Comparison of ENCODE assay signal across 10 cellular contexts in the genomic region with DNA sequence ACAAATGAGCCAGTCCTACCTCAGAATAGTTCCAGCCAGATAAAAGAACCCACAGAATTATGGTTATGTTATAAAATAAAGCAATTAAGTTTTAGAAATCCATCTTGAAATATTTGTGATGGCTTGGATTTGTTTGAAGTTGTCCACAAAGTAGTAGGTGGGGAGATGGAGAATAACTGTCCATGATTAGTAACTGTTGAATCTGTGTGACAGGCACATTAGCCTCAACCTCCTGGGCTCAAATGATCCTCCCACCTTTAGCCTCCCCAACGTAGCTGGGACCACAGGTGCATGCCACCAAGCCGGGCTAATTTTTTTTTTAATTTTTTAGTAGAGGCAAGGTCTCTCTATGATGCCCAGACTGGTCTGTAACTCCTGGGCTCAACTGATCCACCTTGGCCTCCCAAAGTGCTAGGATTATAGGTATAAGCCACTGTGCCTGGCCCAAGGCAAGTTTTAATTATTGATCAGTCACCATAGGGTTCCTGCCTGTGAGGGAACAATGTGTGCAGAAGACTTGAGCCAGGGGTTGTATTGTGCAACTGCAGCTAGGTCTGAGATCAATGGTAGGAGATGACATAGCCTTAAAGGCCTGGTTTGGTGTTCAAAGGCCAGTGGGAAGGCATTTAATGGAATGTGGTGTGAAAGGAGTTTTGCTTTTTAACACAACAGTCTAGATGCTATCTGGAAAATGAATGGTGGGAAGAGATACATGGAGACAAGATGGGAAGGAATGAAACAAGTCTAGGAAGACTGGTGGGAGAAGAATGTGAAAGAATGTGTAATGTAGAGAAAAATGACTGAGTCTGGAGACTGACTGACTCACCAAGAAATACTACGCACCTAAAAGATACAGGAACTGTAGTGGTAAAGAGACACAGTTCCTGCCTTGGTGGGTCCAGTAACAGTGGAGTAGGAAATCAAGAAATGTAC. TPM values are rescaled to one million over a fixed set of nuclear protein-coding genes. Genes with fewer than 3 reads are reported as not detected.
DNase-seq lines count a peak whose midpoint lies in the region; ATAC-seq and TF ChIP-seq lines count a peak whose summit lies in the region.
"Had no signal": no experiment of that assay in that cellular context is flagged by ENCODE, and none has a peak within 500 bp of the region (broad histone marks: within the 10 kb centered on the region; RNA-seq: fewer than 3 reads in every experiment).

No MANE protein-coding gene starts in this region.

- H3K79me2 ChIP-seq in KMS-11 (ENCODE audit: insufficient read depth, low read depth), result peaks cover 96% of the 10 kb centered on the region

- no peak overlapping the region for H2AFZ ChIP-seq in KMS-11 (ENCODE audit: low read depth)

- no peaks in the 10 kb centered on the region for H3K27me3 Mint-ChIP-seq in CD8-positive, alpha-beta T cell (ENCODE audit: low read depth)
- H3K27me3 Mint-ChIP-seq in activated naive CD8-positive, alpha-beta T cell treated with anti-CD3 and anti-CD28 coated beads, Interleukin-2, amount 50 U/mL, for 24 hours, result no peaks in the 10 kb centered on the region

- H3K27ac Mint-ChIP-seq in CD8-positive, alpha-beta T cell, result peak overlapping the region; percentile 93
- peak overlapping the region; percentile 93 for H3K27ac Mint-ChIP-seq in activated naive CD8-positive, alpha-beta T cell treated with anti-CD3 and anti-CD28 coated beads, Interleukin-2, amount 50 U/mL, for 24 hours

- peaks cover 85% of the 10 kb centered on the region for H3K4me1 Mint-ChIP-seq in CD8-positive, alpha-beta T cell (ENCODE audit: low read depth)
- peaks cover 92% of the 10 kb centered on the region for H3K4me1 Mint-ChIP-seq in activated naive CD8-positive, alpha-beta T cell treated with anti-CD3 and anti-CD28 coated beads, Interleukin-2, amount 50 U/mL, for 24 hours

- peak overlapping the region; percentile 20 for H3K4me3 Mint-ChIP-seq in CD8-positive, alpha-beta T cell
- peak overlapping the region; percentile 96 for H3K4me3 Mint-ChIP-seq in activated naive CD8-positive, alpha-beta T cell treated with anti-CD3 and anti-CD28 coated beads, Interleukin-2, amount 50 U/mL, for 24 hours

- H3K9me3 ChIP-seq in CD8-positive, alpha-beta T cell (ENCODE audit: low read length), result no peaks in the 10 kb centered on the region
- no peaks in the 10 kb centered on the region for H3K9me3 ChIP-seq in muscle layer of duodenum (ENCODE audit: control insufficient read depth in 1 of 2, low read length in 2 of 2)

- no peaks in the 10 kb centered on the region for H3K36me3 ChIP-seq in CD8-positive, alpha-beta T cell (ENCODE audit: insufficient read depth, low read length)
- H3K36me3 ChIP-seq in KMS-11 (ENCODE audit: insufficient read depth) (peaks cover 11% of the 10 kb centered on the region; the same call in 1 of the 2 replicates), muscle layer of duodenum (ENCODE audit: control insufficient read depth in 1 of 2, insufficient read depth in 2 of 2, low read length in 2 of 2) (peaks cover 3 to 14% of the 10 kb centered on the region in 2 donors)

- H3K27me3 ChIP-seq in CD8-positive, alpha-beta T cell (ENCODE audit: insufficient read depth, low read length), result no peaks in the 10 kb centered on the region
- H3K27me3 ChIP-seq in KMS-11 (ENCODE audit: insufficient read depth, low read depth), result no peaks in the 10 kb centered on the region
- H3K27me3 ChIP-seq in muscle layer of duodenum (ENCODE audit: low read depth, low read length), result no peaks in the 10 kb centered on the region

- POLR2A ChIA-PET in CD8-positive, alpha-beta T cell (lab: Charles Lee), result interaction anchor here (0.6 to 1.8 kb wide), 3 partner anchors 8 to 53 kb away, joined by 5 to 7 read pairs (median 6); a partner anchor contains a TSS

- peak overlapping the region; percentile 17 for H3K4me2 ChIP-seq in KMS-11

- CTCF ChIA-PET in CD8-positive, alpha-beta T cell (lab: Charles Lee), result interaction anchor here (1.6 kb wide), 1 partner anchor 50 kb away, joined by 5 read pairs; no protein-coding TSS in a partner anchor

- peaks cover 85% of the 10 kb centered on the region for H3K4me1 ChIP-seq in CD8-positive, alpha-beta T cell (ENCODE audit: insufficient read depth, low read length)
- peaks cover 30% of the 10 kb centered on the region for H3K4me1 ChIP-seq in KMS-11 (ENCODE audit: low read depth, poor library complexity, severe bottlenecking)
- H3K4me1 ChIP-seq in muscle layer of duodenum (ENCODE audit: control insufficient read depth in 1 of 2, insufficient read depth in 2 of 2, low read length in 2 of 2), result peaks cover 8 to 73% of the 10 kb centered on the region in 2 donors

- H3K36me3 Mint-ChIP-seq in CD8-positive, alpha-beta T cell, result peaks cover 52% of the 10 kb centered on the region
- H3K36me3 Mint-ChIP-seq in activated naive CD8-positive, alpha-beta T cell treated with anti-CD3 and anti-CD28 coated beads, Interleukin-2, amount 50 U/mL, for 24 hours (ENCODE audit: low read depth), result peaks cover 86% of the 10 kb centered on the region

- no peaks in the 10 kb centered on the region for H3K9me3 Mint-ChIP-seq in CD8-positive, alpha-beta T cell
- H3K9me3 Mint-ChIP-seq in activated naive CD8-positive, alpha-beta T cell treated with anti-CD3 and anti-CD28 coated beads, Interleukin-2, amount 50 U/mL, for 24 hours, result no peaks in the 10 kb centered on the region

- peak overlapping the region; percentile 11 for H3K27ac ChIP-seq in CD8-positive, alpha-beta T cell (ENCODE audit: low read depth, low read length)
- peak overlapping the region; percentile 65; the same call in 1 of the 2 replicates for H3K27ac ChIP-seq in KMS-11
- peak overlapping the region; percentile 6 for H3K27ac ChIP-seq in muscle layer of duodenum (ENCODE audit: low read length)

- no peak for DNase-seq in CD8-positive, alpha-beta T cell
- no peak for DNase-seq in activated naive CD8-positive, alpha-beta T cell treated with anti-CD3 and anti-CD28 coated beads, Interleukin-2, amount 50 U/mL, for 24 hours
- no peak for DNase-seq in left ventricle myocardium superior
- no peak for DNase-seq in NCI-H748 (lab: John Stamatoyannopoulos, UW; ENCODE audit: unreplicated experiment)
- no peak for DNase-seq in pons (ENCODE audit: low spot score)
- DNase-seq in AG20443 (ENCODE audit: low spot score), result no peak
- DNase-seq: kidney, NCI-H1436 treated with DMSO at 0.1 percent for 48 hours had no signal

- no peak for TF ChIP-seq CTCF in CD8-positive, alpha-beta T cell (IDR thresholded peaks at IDR 0.05)
- no peak for TF ChIP-seq CTCF in KMS-11 (conservative IDR thresholded peaks at IDR 0.05; ENCODE audit: low read depth, low read length)

- H3K9ac ChIP-seq in KMS-11, result peak overlapping the region; percentile 60; the same call in 1 of the 2 replicates

- intact Hi-C loops in CD8-positive, alpha-beta T cell (cut with DNase I, micrococcal nuclease), result loop anchor here in 1 of 2 experiments (1.0 kb wide), 1 partner anchor 7 kb away; no protein-coding TSS in a partner anchor
- intact Hi-C loops in left ventricle myocardium superior (cut with micrococcal nuclease), result no loop called here

- no peak overlapping the region for H3K4me3 ChIP-seq in CD8-positive, alpha-beta T cell (ENCODE audit: low read depth, low read length)
- no peak overlapping the region for H3K4me3 ChIP-seq in KMS-11 (IDR thresholded peaks at IDR 0.05; ENCODE audit: insufficient read depth, low read depth, low read length)
- no peak overlapping the region for H3K4me3 ChIP-seq in muscle layer of duodenum (ENCODE audit: low read depth in 1 of 2, low read length in 2 of 2)

- ATAC-seq in CD8-positive, alpha-beta T cell, result peak; percentile 50
- peak; percentile 35 for ATAC-seq in activated naive CD8-positive, alpha-beta T cell treated with anti-CD3 and anti-CD28 coated beads, Interleukin-2, amount 50 U/mL, for 24 hours
- no peak for ATAC-seq in left ventricle myocardium superior

- H4K20me1 ChIP-seq in KMS-11 (ENCODE audit: insufficient read depth), result peaks cover 40% of the 10 kb centered on the region

RNA-seq across cellular contexts. Expression of a gene that starts 9.8 kb away (rescaled TPM):
- total RNA-seq in CD8-positive, alpha-beta T cell, result 10 to 100 TPM; 83.4 to 86.9 TPM
- 77.3 TPM for total RNA-seq in left ventricle myocardium superior

RNA-seq across cellular contexts. Expression of a gene that starts 27.8 kb away (rescaled TPM):
- not detected for total RNA-seq in CD8-positive, alpha-beta T cell
- total RNA-seq in left ventricle myocardium superior, result not detected

RNA-seq across cellular contexts. Expression of a gene that starts 37.7 kb away (rescaled TPM):
- 1 to 10 TPM; 7.3 to 8.9 TPM for total RNA-seq in CD8-positive, alpha-beta T cell
- total RNA-seq in left ventricle myocardium superior, result 1.9 TPM

Comparison
In these comparisons a context has a peak if more than half of its experiments do, and no peak if none do; other contexts are left out.
1. H3K27ac ChIP-seq: peak in every context shown above with its lines; median percentile 65 in KMS-11; 11 in CD8-positive, alpha-beta T cell; 6 in muscle layer of duodenum.